Comparison of ENCODE assay signal across 21 cellular contexts in the genomic region with DNA sequence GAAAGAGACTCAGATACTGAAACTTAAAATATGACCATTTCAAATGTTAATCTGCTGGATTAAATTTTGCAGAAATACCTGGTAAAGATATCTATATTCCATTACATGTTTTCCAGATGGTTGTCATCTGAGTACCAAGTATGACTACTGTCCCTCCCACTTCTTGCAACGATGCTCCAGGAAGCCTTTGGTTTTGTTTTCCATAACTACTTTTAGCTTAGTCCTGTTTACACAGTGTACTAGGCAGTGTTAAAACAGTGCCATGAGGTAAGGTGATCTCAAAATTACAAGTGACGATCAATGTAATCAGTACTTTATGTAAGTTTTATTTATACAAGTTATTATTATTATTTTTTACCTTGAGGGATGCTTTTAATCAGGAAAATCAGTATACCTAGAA. TPM values are rescaled to one million over a fixed set of nuclear protein-coding genes. Genes with fewer than 3 reads are reported as not detected.
DNase-seq lines count a peak whose midpoint lies in the region; ATAC-seq, FAIRE-seq and TF ChIP-seq lines count a peak whose summit lies in the region.
"Had no signal": no experiment of that assay in that cellular context is flagged by ENCODE, and none has a peak within 500 bp of the region (broad histone marks: within the 10 kb centered on the region; RNA-seq: fewer than 3 reads in every experiment).

No MANE protein-coding gene starts in this region.

- no peak for ATAC-seq in A549
- ATAC-seq in right lobe of liver, result no peak

- DNase-seq in activated T-cell treated with anti-CD3 and anti-CD28 coated beads, Interleukin-2, amount 50 U/mL, for 24 hours, result no peak
- DNase-seq in activated T-cell treated with anti-CD3 and anti-CD28 coated beads, Interleukin-2, amount 50 U/mL, for 48 hours, result no peak
- DNase-seq in A549 (ENCODE audit: low read depth in 1 of 2, low spot score in 1 of 2), result no peak
- DNase-seq in GM13977 (ENCODE audit: low spot score), result no peak
- no peak for DNase-seq in right lobe of liver
- DNase-seq: CD4-positive, CD25-positive, alpha-beta regulatory T cell; DMS79; KG1; NCI-H1105; NCI-H146; NCI-H2029; NCI-H226; NCI-H510A treated with DMSO at 0.1 percent for 48 hours; NCI-H774; NK-92 treated with Interleukin-12 subunit alpha and Interleukin-12 subunit beta, amount 100 ng/mL, for 24 hours; Peyer's patch had no signal

- no peaks in the 10 kb centered on the region for H4K20me1 ChIP-seq in KMS-11 (ENCODE audit: insufficient read depth)

- no peaks in the 10 kb centered on the region for H3K79me2 ChIP-seq in KMS-11 (ENCODE audit: insufficient read depth, low read depth)

- H3K27me3 Mint-ChIP-seq in activated T-cell treated with anti-CD3 and anti-CD28 coated beads, Interleukin-2, amount 50 U/mL, for 24 hours, result no peaks in the 10 kb centered on the region
- H3K27me3 Mint-ChIP-seq in activated naive CD8-positive, alpha-beta T cell, result no peaks in the 10 kb centered on the region
- H3K27me3 Mint-ChIP-seq: CD4-positive, CD25-positive, alpha-beta regulatory T cell had no signal

- no peak for TF ChIP-seq EP300 in A549 (IDR thresholded peaks at IDR 0.05)

- H3K27ac ChIP-seq in A549, result no peak overlapping the region
- peak overlapping the region; percentile 27; the same call in 1 of the 2 replicates for H3K27ac ChIP-seq in KMS-11
- no peak overlapping the region for H3K27ac ChIP-seq in right lobe of liver
- H3K27ac ChIP-seq: Peyer's patch had no signal

- no peak for TF ChIP-seq RAD21 in A549 (conservative IDR thresholded peaks at IDR 0.05 in 1 of 2, IDR thresholded peaks at IDR 0.05 in 1 of 2)

- intact Hi-C loops in right lobe of liver (cut with DNase I), result no loop called here

- no peaks in the 10 kb centered on the region for H3K4me1 ChIP-seq in A549
- H3K4me1 ChIP-seq in KMS-11 (ENCODE audit: low read depth, poor library complexity, severe bottlenecking), result peaks cover 70% of the 10 kb centered on the region
- H3K4me1 ChIP-seq in right lobe of liver, result no peaks in the 10 kb centered on the region
- H3K4me1 ChIP-seq: Peyer's patch had no signal

- no peak overlapping the region for H3K4me3 Mint-ChIP-seq in activated T-cell treated with anti-CD3 and anti-CD28 coated beads, Interleukin-2, amount 50 U/mL, for 24 hours
- H3K4me3 Mint-ChIP-seq in activated naive CD8-positive, alpha-beta T cell, result no peak overlapping the region
- H3K4me3 Mint-ChIP-seq: CD4-positive, CD25-positive, alpha-beta regulatory T cell had no signal

- peaks cover 90% of the 10 kb centered on the region for H3K36me3 Mint-ChIP-seq in activated T-cell treated with anti-CD3 and anti-CD28 coated beads, Interleukin-2, amount 50 U/mL, for 24 hours (ENCODE audit: low read depth)
- H3K36me3 Mint-ChIP-seq in activated naive CD8-positive, alpha-beta T cell, result peaks cover 8% of the 10 kb centered on the region

- CTCF ChIA-PET in A549 (lab: Yijun Ruan, JAX), result interaction anchor here (0.7 to 20.0 kb wide), 6 partner anchors 15 to 1036 kb away, joined by 3 to 304 read pairs (median 5); no protein-coding TSS in a partner anchor

- H2AFZ ChIP-seq in KMS-11 (ENCODE audit: low read depth), result no peak overlapping the region

- no peak overlapping the region for H3K4me2 ChIP-seq in A549
- peak overlapping the region; percentile 32 for H3K4me2 ChIP-seq in KMS-11

- no peak for TF ChIP-seq POLR2A in A549 (IDR thresholded peaks at IDR 0.05; ENCODE audit: low read length)
- no peak for TF ChIP-seq POLR2A in right lobe of liver (IDR thresholded peaks at IDR 0.05)

- POLR2A ChIA-PET in A549 (lab: Yijun Ruan, JAX), result interaction anchor here (0.8 kb wide), 1 partner anchor 189 kb away, joined by 3 read pairs; no protein-coding TSS in a partner anchor

- 49% methylated on average over 2 of the region's 2 CpGs for WGBS in A549 (ENCODE audit: missing lambda C conversion rate)
- 45% methylated on average over 2 of the region's 2 CpGs for WGBS in right lobe of liver (ENCODE audit: insufficient coverage, low coverage, low lambda C conversion rate, missing lambda C conversion rate)

- H3K36me3 ChIP-seq in KMS-11 (ENCODE audit: insufficient read depth) (no peaks in the 10 kb centered on the region; the same call in 1 of the 2 replicates), right lobe of liver (peaks cover 13 to 68% (median 34%) of the 10 kb centered on the region in 4 donors)

- in situ Hi-C loops in GM13977 (cut with MboI; ENCODE audit: low pct_unique_long_range_greater_than_20kb, low sequenced_read_pairs, unreplicated experiment), result loop anchor here (10.0 kb wide), 1 partner anchor 165 kb away; a partner anchor contains a TSS

- no peak overlapping the region for H3K4me3 ChIP-seq in A549
- no peak overlapping the region for H3K4me3 ChIP-seq in KMS-11 (IDR thresholded peaks at IDR 0.05; ENCODE audit: insufficient read depth, low read depth, low read length)
- no peak overlapping the region for H3K4me3 ChIP-seq in right lobe of liver
- H3K4me3 ChIP-seq: Peyer's patch had no signal

- H3K9me3 ChIP-seq in A549 (no peaks in the 10 kb centered on the region), right lobe of liver (no peaks in the 10 kb centered on the region)
- H3K9me3 ChIP-seq: Peyer's patch had no signal

- peaks cover 33% of the 10 kb centered on the region for H3K4me1 Mint-ChIP-seq in activated T-cell treated with anti-CD3 and anti-CD28 coated beads, Interleukin-2, amount 50 U/mL, for 24 hours (ENCODE audit: low read depth)
- peaks cover 12% of the 10 kb centered on the region for H3K4me1 Mint-ChIP-seq in activated naive CD8-positive, alpha-beta T cell (ENCODE audit: low read depth)

- H3K9me3 Mint-ChIP-seq in activated T-cell treated with anti-CD3 and anti-CD28 coated beads, Interleukin-2, amount 50 U/mL, for 24 hours, result no peaks in the 10 kb centered on the region
- H3K9me3 Mint-ChIP-seq in activated naive CD8-positive, alpha-beta T cell (ENCODE audit: low read depth), result no peaks in the 10 kb centered on the region
- H3K9me3 Mint-ChIP-seq: CD4-positive, CD25-positive, alpha-beta regulatory T cell had no signal

- no peak overlapping the region for H3K9ac ChIP-seq in KMS-11

- H3K27me3 ChIP-seq in KMS-11 (ENCODE audit: insufficient read depth, low read depth), result no peaks in the 10 kb centered on the region
- H3K27me3 ChIP-seq in right lobe of liver, result no peaks in the 10 kb centered on the region
- H3K27me3 ChIP-seq: Peyer's patch had no signal

- H3K27ac Mint-ChIP-seq in activated T-cell treated with anti-CD3 and anti-CD28 coated beads, Interleukin-2, amount 50 U/mL, for 24 hours, result peak overlapping the region; percentile 81
- H3K27ac Mint-ChIP-seq in activated naive CD8-positive, alpha-beta T cell, result peak overlapping the region; percentile 58

- FAIRE-seq in A549 (lab: Jason Lieb, UNC), result peak; percentile 72
- FAIRE-seq: H1, HTR-8/SVneo had no signal

- no peak for TF ChIP-seq CTCF in A549 (IDR thresholded peaks at IDR 0.05)
- TF ChIP-seq CTCF in KMS-11 (conservative IDR thresholded peaks at IDR 0.05; ENCODE audit: low read depth, low read length), result no peak
- no peak for TF ChIP-seq CTCF in GM13977 (IDR thresholded peaks at IDR 0.05; ENCODE audit: extremely low read depth, insufficient read depth, missing control alignments)
- TF ChIP-seq CTCF in right lobe of liver (IDR thresholded peaks at IDR 0.05), result no peak

TF ChIP-seq in A549, 52 proteins besides CTCF, POLR2A, EP300 and RAD21 (continues in another document):
- TF ChIP-seq, protein P1, sequence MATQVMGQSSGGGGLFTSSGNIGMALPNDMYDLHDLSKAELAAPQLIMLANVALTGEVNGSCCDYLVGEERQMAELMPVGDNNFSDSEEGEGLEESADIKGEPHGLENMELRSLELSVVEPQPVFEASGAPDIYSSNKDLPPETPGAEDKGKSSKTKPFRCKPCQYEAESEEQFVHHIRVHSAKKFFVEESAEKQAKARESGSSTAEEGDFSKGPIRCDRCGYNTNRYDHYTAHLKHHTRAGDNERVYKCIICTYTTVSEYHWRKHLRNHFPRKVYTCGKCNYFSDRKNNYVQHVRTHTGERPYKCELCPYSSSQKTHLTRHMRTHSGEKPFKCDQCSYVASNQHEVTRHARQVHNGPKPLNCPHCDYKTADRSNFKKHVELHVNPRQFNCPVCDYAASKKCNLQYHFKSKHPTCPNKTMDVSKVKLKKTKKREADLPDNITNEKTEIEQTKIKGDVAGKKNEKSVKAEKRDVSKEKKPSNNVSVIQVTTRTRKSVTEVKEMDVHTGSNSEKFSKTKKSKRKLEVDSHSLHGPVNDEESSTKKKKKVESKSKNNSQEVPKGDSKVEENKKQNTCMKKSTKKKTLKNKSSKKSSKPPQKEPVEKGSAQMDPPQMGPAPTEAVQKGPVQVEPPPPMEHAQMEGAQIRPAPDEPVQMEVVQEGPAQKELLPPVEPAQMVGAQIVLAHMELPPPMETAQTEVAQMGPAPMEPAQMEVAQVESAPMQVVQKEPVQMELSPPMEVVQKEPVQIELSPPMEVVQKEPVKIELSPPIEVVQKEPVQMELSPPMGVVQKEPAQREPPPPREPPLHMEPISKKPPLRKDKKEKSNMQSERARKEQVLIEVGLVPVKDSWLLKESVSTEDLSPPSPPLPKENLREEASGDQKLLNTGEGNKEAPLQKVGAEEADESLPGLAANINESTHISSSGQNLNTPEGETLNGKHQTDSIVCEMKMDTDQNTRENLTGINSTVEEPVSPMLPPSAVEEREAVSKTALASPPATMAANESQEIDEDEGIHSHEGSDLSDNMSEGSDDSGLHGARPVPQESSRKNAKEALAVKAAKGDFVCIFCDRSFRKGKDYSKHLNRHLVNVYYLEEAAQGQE (IDR thresholded peaks at IDR 0.05), result no peak
- no peak for TF ChIP-seq EHF (CRISPR knock-in tag; IDR thresholded peaks at IDR 0.05)
- TF ChIP-seq SREBF2 (IDR thresholded peaks at IDR 0.05), result no peak
- no peak for TF ChIP-seq MYC (IDR thresholded peaks at IDR 0.05; ENCODE audit: borderline replicate concordance, low read length)
- no peak for TF ChIP-seq HOXA7 (CRISPR knock-in tag; IDR thresholded peaks at IDR 0.05)
- TF ChIP-seq ZFP36 (IDR thresholded peaks at IDR 0.05; ENCODE audit: borderline replicate concordance, partially characterized antibody), result no peak
- no peak for TF ChIP-seq ZSCAN20 (CRISPR knock-in tag; IDR thresholded peaks at IDR 0.05)
- TF ChIP-seq BHLHE40 (IDR thresholded peaks at IDR 0.05; ENCODE audit: low read depth, low read length), result no peak

RNA-seq across cellular contexts. Expression of a gene that starts 17.8 kb away (rescaled TPM):
- polyA plus RNA-seq in A549 (2011; rRNA removed) (87.9 and 111 TPM in 2 replicates), A549 (2017; fragmentation: RNase III; extraction: RNeasy Plus Mini Kit Qiagen cat#74134 plus additional on column Dnase treatment) (109 to 116 TPM (median 114 TPM) in 3 replicates)
- polyA plus RNA-seq in A549 (2012; cell fraction: cytosol; rRNA removed), result 33.9 and 40.3 TPM in 2 replicates
- polyA plus RNA-seq in A549 (2012; cell fraction: nucleus; rRNA removed), result 12.6 and 21.5 TPM in 2 replicates
- 50.9 and 67.7 TPM in 2 replicates for polyA minus RNA-seq in A549 (2011; rRNA and poly(A)+ RNA removed)
- total RNA-seq in right lobe of liver, result 10 to 100 TPM; 28.8 to 47.1 (median 33.5) TPM

RNA-seq across cellular contexts. Expression of a gene that starts 35.1 kb away (rescaled TPM):
- polyA plus RNA-seq in A549 (2011; rRNA removed) (1.3 and 1.8 TPM in 2 replicates), A549 (2017; fragmentation: RNase III; extraction: RNeasy Plus Mini Kit Qiagen cat#74134 plus additional on column Dnase treatment) (0.97 to 1.8 TPM (median 1.8 TPM) in 3 replicates)
- 0.29 and 0.38 TPM in 2 replicates for polyA plus RNA-seq in A549 (2012; cell fraction: cytosol; rRNA removed)
- polyA plus RNA-seq in A549 (2012; cell fraction: nucleus; rRNA removed), result 0.05 TPM in 1 of 2 replicates, not detected in the other
- 0.83 TPM in 1 of 2 replicates, not detected in the other for polyA minus RNA-seq in A549 (2011; rRNA and poly(A)+ RNA removed)
- total RNA-seq in right lobe of liver, result 1 to 10 TPM; 1.2 to 3.2 (median 1.9) TPM
- total RNA-seq: CD4-positive, CD25-positive, alpha-beta regulatory T cell had no signal
- polyA plus RNA-seq: BJ had no signal
